ENCODE assay signal across 1 cellular context in the genomic region with DNA sequence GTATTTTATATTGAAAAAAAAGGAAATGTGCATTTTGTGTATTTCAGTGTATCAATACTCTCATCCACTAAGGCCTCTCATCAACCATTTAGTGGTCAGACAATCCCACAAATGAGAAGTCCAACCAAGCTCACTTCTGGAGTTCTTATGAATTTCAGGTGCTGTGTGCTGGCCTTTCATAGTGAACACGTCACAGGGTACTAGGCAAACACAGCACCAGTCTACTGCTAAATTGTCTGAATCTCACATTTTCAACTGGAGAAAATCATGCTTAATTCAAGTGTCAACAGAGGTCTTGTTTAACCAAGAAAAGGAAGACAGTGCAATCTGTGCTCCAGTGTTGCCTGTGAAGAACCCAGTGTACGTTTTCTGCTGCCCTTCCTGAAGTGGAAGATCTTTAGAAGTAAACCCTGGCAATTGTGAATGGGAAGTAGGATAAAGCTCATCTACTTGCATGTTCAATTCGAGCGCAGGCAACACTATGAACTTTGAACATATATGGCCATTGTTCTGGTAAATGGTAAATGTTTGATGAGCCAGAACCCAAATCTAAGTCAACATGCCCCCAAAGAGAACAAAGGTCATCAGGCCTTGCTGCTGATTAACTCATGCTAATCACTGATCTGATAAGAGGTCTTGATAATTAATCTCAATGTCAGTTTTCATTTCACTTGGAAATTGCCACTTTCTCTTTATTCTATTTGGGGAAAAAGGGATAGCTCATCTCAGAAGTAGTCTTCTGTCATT.
TF ChIP-seq lines count a peak whose summit lies in the region.

No MANE protein-coding gene starts in this region.

TF ChIP-seq in HepG2, 621 proteins besides CTCF, POLR2A, EP300 and RAD21 (continued from another document and continues in another):
- TF ChIP-seq, protein P1, sequence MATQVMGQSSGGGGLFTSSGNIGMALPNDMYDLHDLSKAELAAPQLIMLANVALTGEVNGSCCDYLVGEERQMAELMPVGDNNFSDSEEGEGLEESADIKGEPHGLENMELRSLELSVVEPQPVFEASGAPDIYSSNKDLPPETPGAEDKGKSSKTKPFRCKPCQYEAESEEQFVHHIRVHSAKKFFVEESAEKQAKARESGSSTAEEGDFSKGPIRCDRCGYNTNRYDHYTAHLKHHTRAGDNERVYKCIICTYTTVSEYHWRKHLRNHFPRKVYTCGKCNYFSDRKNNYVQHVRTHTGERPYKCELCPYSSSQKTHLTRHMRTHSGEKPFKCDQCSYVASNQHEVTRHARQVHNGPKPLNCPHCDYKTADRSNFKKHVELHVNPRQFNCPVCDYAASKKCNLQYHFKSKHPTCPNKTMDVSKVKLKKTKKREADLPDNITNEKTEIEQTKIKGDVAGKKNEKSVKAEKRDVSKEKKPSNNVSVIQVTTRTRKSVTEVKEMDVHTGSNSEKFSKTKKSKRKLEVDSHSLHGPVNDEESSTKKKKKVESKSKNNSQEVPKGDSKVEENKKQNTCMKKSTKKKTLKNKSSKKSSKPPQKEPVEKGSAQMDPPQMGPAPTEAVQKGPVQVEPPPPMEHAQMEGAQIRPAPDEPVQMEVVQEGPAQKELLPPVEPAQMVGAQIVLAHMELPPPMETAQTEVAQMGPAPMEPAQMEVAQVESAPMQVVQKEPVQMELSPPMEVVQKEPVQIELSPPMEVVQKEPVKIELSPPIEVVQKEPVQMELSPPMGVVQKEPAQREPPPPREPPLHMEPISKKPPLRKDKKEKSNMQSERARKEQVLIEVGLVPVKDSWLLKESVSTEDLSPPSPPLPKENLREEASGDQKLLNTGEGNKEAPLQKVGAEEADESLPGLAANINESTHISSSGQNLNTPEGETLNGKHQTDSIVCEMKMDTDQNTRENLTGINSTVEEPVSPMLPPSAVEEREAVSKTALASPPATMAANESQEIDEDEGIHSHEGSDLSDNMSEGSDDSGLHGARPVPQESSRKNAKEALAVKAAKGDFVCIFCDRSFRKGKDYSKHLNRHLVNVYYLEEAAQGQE (IDR thresholded peaks at IDR 0.05; ENCODE audit: borderline replicate concordance in 1 of 2, low read depth in 1 of 2, low read length in 2 of 2): peak in 1 of 2 experiments; percentile 49; a peak in 2 of 4 replicates
- TF ChIP-seq, protein P2, sequence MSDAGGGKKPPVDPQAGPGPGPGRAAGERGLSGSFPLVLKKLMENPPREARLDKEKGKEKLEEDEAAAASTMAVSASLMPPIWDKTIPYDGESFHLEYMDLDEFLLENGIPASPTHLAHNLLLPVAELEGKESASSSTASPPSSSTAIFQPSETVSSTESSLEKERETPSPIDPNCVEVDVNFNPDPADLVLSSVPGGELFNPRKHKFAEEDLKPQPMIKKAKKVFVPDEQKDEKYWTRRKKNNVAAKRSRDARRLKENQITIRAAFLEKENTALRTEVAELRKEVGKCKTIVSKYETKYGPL (CRISPR knock-in tag; IDR thresholded peaks at IDR 0.05): no peak
- no peak for TF ChIP-seq SP2 (CRISPR knock-in tag; IDR thresholded peaks at IDR 0.05)
- TF ChIP-seq, protein P3, sequence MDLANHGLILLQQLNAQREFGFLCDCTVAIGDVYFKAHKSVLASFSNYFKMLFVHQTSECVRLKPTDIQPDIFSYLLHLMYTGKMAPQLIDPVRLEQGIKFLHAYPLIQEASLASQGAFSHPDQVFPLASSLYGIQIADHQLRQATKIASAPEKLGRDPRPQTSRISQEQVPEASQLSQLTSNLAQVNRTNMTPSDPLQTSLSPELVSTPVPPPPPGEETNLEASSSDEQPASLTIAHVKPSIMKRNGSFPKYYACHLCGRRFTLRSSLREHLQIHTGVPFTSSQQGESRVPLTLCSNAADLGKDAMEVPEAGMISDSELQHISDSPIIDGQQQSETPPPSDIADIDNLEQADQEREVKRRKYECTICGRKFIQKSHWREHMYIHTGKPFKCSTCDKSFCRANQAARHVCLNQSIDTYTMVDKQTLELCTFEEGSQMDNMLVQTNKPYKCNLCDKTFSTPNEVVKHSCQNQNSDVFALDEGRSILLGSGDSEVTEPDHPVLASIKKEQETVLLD (CRISPR knock-in tag; IDR thresholded peaks at IDR 0.05; ENCODE audit: low read depth): no peak
- TF ChIP-seq ZNF746 (CRISPR knock-in tag; IDR thresholded peaks at IDR 0.05): peak; percentile 54; the same call in 1 of the 2 replicates
- TF ChIP-seq, protein P4, sequence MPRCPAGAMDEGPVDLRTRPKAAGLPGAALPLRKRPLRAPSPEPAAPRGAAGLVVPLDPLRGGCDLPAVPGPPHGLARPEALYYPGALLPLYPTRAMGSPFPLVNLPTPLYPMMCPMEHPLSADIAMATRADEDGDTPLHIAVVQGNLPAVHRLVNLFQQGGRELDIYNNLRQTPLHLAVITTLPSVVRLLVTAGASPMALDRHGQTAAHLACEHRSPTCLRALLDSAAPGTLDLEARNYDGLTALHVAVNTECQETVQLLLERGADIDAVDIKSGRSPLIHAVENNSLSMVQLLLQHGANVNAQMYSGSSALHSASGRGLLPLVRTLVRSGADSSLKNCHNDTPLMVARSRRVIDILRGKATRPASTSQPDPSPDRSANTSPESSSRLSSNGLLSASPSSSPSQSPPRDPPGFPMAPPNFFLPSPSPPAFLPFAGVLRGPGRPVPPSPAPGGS (CRISPR knock-in tag; IDR thresholded peaks at IDR 0.05): peak; percentile 21; the same call in 1 of the 2 replicates
- peak; percentile 46; the same call in 1 of the 2 replicates for TF ChIP-seq KLF11 (CRISPR knock-in tag; IDR thresholded peaks at IDR 0.05)
- peak; percentile 54; the same call in 1 of the 2 replicates for TF ChIP-seq FOXP1 (IDR thresholded peaks at IDR 0.05)
- TF ChIP-seq FOXP1 (CRISPR knock-in tag; IDR thresholded peaks at IDR 0.05): peak; percentile 85
- no peak for TF ChIP-seq ZSCAN12 (CRISPR knock-in tag; IDR thresholded peaks at IDR 0.05)
- TF ChIP-seq YEATS2 (CRISPR knock-in tag; IDR thresholded peaks at IDR 0.05; ENCODE audit: borderline replicate concordance): peak; percentile 57; the same call in 1 of the 2 replicates
- TF ChIP-seq, protein P5, sequence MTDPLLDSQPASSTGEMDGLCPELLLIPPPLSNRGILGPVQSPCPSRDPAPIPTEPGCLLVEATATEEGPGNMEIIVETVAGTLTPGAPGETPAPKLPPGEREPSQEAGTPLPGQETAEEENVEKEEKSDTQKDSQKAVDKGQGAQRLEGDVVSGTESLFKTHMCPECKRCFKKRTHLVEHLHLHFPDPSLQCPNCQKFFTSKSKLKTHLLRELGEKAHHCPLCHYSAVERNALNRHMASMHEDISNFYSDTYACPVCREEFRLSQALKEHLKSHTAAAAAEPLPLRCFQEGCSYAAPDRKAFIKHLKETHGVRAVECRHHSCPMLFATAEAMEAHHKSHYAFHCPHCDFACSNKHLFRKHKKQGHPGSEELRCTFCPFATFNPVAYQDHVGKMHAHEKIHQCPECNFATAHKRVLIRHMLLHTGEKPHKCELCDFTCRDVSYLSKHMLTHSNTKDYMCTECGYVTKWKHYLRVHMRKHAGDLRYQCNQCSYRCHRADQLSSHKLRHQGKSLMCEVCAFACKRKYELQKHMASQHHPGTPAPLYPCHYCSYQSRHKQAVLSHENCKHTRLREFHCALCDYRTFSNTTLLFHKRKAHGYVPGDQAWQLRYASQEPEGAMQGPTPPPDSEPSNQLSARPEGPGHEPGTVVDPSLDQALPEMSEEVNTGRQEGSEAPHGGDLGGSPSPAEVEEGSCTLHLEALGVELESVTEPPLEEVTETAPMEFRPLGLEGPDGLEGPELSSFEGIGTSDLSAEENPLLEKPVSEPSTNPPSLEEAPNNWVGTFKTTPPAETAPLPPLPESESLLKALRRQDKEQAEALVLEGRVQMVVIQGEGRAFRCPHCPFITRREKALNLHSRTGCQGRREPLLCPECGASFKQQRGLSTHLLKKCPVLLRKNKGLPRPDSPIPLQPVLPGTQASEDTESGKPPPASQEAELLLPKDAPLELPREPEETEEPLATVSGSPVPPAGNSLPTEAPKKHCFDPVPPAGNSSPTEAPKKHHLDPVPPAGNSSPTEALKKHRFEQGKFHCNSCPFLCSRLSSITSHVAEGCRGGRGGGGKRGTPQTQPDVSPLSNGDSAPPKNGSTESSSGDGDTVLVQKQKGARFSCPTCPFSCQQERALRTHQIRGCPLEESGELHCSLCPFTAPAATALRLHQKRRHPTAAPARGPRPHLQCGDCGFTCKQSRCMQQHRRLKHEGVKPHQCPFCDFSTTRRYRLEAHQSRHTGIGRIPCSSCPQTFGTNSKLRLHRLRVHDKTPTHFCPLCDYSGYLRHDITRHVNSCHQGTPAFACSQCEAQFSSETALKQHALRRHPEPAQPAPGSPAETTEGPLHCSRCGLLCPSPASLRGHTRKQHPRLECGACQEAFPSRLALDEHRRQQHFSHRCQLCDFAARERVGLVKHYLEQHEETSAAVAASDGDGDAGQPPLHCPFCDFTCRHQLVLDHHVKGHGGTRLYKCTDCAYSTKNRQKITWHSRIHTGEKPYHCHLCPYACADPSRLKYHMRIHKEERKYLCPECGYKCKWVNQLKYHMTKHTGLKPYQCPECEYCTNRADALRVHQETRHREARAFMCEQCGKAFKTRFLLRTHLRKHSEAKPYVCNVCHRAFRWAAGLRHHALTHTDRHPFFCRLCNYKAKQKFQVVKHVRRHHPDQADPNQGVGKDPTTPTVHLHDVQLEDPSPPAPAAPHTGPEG (CRISPR knock-in tag; IDR thresholded peaks at IDR 0.05): no peak
- TF ChIP-seq SIX1 (CRISPR knock-in tag; IDR thresholded peaks at IDR 0.05; ENCODE audit: borderline replicate concordance): peak; percentile 68
- TF ChIP-seq MAFG (CRISPR knock-in tag; IDR thresholded peaks at IDR 0.05): no peak
- TF ChIP-seq, protein P6, sequence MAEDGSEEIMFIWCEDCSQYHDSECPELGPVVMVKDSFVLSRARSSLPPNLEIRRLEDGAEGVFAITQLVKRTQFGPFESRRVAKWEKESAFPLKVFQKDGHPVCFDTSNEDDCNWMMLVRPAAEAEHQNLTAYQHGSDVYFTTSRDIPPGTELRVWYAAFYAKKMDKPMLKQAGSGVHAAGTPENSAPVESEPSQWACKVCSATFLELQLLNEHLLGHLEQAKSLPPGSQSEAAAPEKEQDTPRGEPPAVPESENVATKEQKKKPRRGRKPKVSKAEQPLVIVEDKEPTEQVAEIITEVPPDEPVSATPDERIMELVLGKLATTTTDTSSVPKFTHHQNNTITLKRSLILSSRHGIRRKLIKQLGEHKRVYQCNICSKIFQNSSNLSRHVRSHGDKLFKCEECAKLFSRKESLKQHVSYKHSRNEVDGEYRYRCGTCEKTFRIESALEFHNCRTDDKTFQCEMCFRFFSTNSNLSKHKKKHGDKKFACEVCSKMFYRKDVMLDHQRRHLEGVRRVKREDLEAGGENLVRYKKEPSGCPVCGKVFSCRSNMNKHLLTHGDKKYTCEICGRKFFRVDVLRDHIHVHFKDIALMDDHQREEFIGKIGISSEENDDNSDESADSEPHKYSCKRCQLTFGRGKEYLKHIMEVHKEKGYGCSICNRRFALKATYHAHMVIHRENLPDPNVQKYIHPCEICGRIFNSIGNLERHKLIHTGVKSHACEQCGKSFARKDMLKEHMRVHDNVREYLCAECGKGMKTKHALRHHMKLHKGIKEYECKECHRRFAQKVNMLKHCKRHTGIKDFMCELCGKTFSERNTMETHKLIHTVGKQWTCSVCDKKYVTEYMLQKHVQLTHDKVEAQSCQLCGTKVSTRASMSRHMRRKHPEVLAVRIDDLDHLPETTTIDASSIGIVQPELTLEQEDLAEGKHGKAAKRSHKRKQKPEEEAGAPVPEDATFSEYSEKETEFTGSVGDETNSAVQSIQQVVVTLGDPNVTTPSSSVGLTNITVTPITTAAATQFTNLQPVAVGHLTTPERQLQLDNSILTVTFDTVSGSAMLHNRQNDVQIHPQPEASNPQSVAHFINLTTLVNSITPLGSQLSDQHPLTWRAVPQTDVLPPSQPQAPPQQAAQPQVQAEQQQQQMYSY (CRISPR knock-in tag; IDR thresholded peaks at IDR 0.05): no peak
- TF ChIP-seq, protein P7, sequence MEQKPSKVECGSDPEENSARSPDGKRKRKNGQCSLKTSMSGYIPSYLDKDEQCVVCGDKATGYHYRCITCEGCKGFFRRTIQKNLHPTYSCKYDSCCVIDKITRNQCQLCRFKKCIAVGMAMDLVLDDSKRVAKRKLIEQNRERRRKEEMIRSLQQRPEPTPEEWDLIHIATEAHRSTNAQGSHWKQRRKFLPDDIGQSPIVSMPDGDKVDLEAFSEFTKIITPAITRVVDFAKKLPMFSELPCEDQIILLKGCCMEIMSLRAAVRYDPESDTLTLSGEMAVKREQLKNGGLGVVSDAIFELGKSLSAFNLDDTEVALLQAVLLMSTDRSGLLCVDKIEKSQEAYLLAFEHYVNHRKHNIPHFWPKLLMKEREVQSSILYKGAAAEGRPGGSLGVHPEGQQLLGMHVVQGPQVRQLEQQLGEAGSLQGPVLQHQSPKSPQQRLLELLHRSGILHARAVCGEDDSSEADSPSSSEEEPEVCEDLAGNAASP (CRISPR knock-in tag; IDR thresholded peaks at IDR 0.05; ENCODE audit: borderline replicate concordance): 0 out of 2 replicates have a peak, but pooled peaks have one; percentile 68
- peak; percentile 83 for TF ChIP-seq CREB1 (IDR thresholded peaks at IDR 0.05)
- peak; percentile 91 for TF ChIP-seq CREB1 (CRISPR knock-in tag; IDR thresholded peaks at IDR 0.05)
- TF ChIP-seq, protein P8, sequence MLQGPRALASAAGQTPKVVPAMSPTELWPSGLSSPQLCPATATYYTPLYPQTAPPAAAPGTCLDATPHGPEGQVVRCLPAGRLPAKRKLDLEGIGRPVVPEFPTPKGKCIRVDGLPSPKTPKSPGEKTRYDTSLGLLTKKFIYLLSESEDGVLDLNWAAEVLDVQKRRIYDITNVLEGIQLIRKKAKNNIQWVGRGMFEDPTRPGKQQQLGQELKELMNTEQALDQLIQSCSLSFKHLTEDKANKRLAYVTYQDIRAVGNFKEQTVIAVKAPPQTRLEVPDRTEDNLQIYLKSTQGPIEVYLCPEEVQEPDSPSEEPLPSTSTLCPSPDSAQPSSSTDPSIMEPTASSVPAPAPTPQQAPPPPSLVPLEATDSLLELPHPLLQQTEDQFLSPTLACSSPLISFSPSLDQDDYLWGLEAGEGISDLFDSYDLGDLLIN (CRISPR knock-in tag; IDR thresholded peaks at IDR 0.05; ENCODE audit: borderline replicate concordance): no peak
- no peak for TF ChIP-seq ZNF749 (CRISPR knock-in tag; IDR thresholded peaks at IDR 0.05; ENCODE audit: borderline replicate concordance)
- no peak for TF ChIP-seq ZFY (CRISPR knock-in tag; IDR thresholded peaks at IDR 0.05)
- TF ChIP-seq, protein P9, sequence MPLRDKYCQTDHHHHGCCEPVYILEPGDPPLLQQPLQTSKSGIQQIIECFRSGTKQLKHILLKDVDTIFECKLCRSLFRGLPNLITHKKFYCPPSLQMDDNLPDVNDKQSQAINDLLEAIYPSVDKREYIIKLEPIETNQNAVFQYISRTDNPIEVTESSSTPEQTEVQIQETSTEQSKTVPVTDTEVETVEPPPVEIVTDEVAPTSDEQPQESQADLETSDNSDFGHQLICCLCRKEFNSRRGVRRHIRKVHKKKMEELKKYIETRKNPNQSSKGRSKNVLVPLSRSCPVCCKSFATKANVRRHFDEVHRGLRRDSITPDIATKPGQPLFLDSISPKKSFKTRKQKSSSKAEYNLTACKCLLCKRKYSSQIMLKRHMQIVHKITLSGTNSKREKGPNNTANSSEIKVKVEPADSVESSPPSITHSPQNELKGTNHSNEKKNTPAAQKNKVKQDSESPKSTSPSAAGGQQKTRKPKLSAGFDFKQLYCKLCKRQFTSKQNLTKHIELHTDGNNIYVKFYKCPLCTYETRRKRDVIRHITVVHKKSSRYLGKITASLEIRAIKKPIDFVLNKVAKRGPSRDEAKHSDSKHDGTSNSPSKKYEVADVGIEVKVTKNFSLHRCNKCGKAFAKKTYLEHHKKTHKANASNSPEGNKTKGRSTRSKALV (CRISPR knock-in tag; IDR thresholded peaks at IDR 0.05): no peak
- no peak for TF ChIP-seq ZNF296 (CRISPR knock-in tag; conservative IDR thresholded peaks at IDR 0.05)
- no peak for TF ChIP-seq ZNF430 (CRISPR knock-in tag; IDR thresholded peaks at IDR 0.05)
- TF ChIP-seq, protein P10, sequence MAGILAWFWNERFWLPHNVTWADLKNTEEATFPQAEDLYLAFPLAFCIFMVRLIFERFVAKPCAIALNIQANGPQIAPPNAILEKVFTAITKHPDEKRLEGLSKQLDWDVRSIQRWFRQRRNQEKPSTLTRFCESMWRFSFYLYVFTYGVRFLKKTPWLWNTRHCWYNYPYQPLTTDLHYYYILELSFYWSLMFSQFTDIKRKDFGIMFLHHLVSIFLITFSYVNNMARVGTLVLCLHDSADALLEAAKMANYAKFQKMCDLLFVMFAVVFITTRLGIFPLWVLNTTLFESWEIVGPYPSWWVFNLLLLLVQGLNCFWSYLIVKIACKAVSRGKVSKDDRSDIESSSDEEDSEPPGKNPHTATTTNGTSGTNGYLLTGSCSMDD (CRISPR knock-in tag; IDR thresholded peaks at IDR 0.05): no peak
- no peak for TF ChIP-seq MEIS1 (CRISPR knock-in tag; IDR thresholded peaks at IDR 0.05; ENCODE audit: borderline replicate concordance)
- no peak for TF ChIP-seq ZNF850 (CRISPR knock-in tag; conservative IDR thresholded peaks at IDR 0.05)
